ENCODE assay signal across 7 cellular contexts in genomic region chr9:19922476-19923118, GRCh38.
DNase-seq lines count a peak whose midpoint lies in the region; ATAC-seq and TF ChIP-seq lines count a peak whose summit lies in the region.

No MANE protein-coding gene starts in this region.

- H3K4me1 Mint-ChIP-seq in GM23338, result peaks cover 22% of the 10 kb centered on the region
- peaks cover 49% of the 10 kb centered on the region for H3K4me1 Mint-ChIP-seq in nephron progenitor cell

- no peaks in the 10 kb centered on the region for H3F3A ChIP-seq in GM23338 (replicated peaks; ENCODE audit: low read depth)

- H3K9me2 ChIP-seq in GM23338 (ENCODE audit: insufficient read depth), result no peaks in the 10 kb centered on the region

- no peaks in the 10 kb centered on the region for H3K79me2 ChIP-seq in GM23338 (replicated peaks; ENCODE audit: insufficient read depth)

- H2AFZ ChIP-seq in GM23338, result no peak overlapping the region

- no peaks in the 10 kb centered on the region for H3K9me3 ChIP-seq in vagina

- H3K4me1 ChIP-seq in GM23338 (ENCODE audit: insufficient read depth) (peaks cover 5% of the 10 kb centered on the region; the same call in 1 of the 2 replicates), vagina (no peaks in the 10 kb centered on the region)

- H3K36me3 ChIP-seq in GM23338 (ENCODE audit: insufficient read depth) (no peaks in the 10 kb centered on the region), vagina (no peaks in the 10 kb centered on the region)

- no peak overlapping the region for H3K4me2 ChIP-seq in GM23338

- H3K36me3 Mint-ChIP-seq in GM23338 (ENCODE audit: low read depth), result no peaks in the 10 kb centered on the region
- H3K36me3 Mint-ChIP-seq in nephron progenitor cell (ENCODE audit: low read depth), result no peaks in the 10 kb centered on the region

- TF ChIP-seq CTCF in GM23338 (conservative IDR thresholded peaks at IDR 0.05; ENCODE audit: low read depth in 2 of 2) (peak; percentile 91 to 92), nephron progenitor cell (IDR thresholded peaks at IDR 0.05) (peak; percentile 63), vagina (IDR thresholded peaks at IDR 0.05) (no peak)

- no peak overlapping the region for H3K4me3 Mint-ChIP-seq in GM23338
- no peak overlapping the region for H3K4me3 Mint-ChIP-seq in nephron progenitor cell

- H3K27me3 Mint-ChIP-seq in GM23338 (ENCODE audit: insufficient read depth, low read depth, poor library complexity), result peaks cover 5% of the 10 kb centered on the region
- peaks cover 4% of the 10 kb centered on the region for H3K27me3 Mint-ChIP-seq in nephron progenitor cell (ENCODE audit: low read depth, poor library complexity)

- DNase-seq in GM23338 (ENCODE audit: low spot score) (peak; percentile 91), NCI-H345 (lab: John Stamatoyannopoulos, UW) (peak; percentile 82), cerebellar cortex (ENCODE audit: low spot score) (peak; percentile 46), nephron progenitor cell (peak; percentile 28), epidermal melanocyte (ENCODE audit: insufficient read length, low spot score) (no peak), vagina (ENCODE audit: extremely low spot score in 2 of 2) (no peak)

- no peak overlapping the region for H3K27ac ChIP-seq in GM23338 (ENCODE audit: low read depth)
- no peak overlapping the region for H3K27ac ChIP-seq in vagina

- intact Hi-C loops in vagina (cut with DNase I), result loop anchor here (5.0 kb wide), 2 partner anchors 1020 to 1190 kb away; no protein-coding TSS in a partner anchor

- no peaks in the 10 kb centered on the region; the same call in 2 of the 3 replicates for H3K9me3 Mint-ChIP-seq in GM23338
- no peaks in the 10 kb centered on the region for H3K9me3 Mint-ChIP-seq in nephron progenitor cell

- H3K27ac Mint-ChIP-seq in GM23338, result no peak overlapping the region
- H3K27ac Mint-ChIP-seq in nephron progenitor cell, result no peak overlapping the region

- no peaks in the 10 kb centered on the region for H4K20me1 ChIP-seq in GM23338 (replicated peaks; ENCODE audit: insufficient read depth)

- H3K27me3 ChIP-seq in GM23338 (ENCODE audit: insufficient read depth) (peaks cover 3% of the 10 kb centered on the region; the same call in 1 of the 2 replicates), vagina (no peaks in the 10 kb centered on the region)

- no peak for TF ChIP-seq POLR2A in vagina (IDR thresholded peaks at IDR 0.05)

- ATAC-seq in GM23338 (peak; percentile 79), HG02623 (IDR thresholded peaks at IDR 0.05; ENCODE audit: unreplicated experiment) (no peak)

- H3K4me3 ChIP-seq in GM23338, result no peak overlapping the region
- H3K4me3 ChIP-seq in vagina, result no peak overlapping the region

TF ChIP-seq in GM23338, 12 proteins besides CTCF, POLR2A, EP300 and RAD21:
- TF ChIP-seq ZNF462 (CRISPR knock-in tag; IDR thresholded peaks at IDR 0.05) (no peak), ETS1 (IDR thresholded peaks at IDR 0.05) (no peak), REST (IDR thresholded peaks at IDR 0.05; ENCODE audit: unreplicated experiment) (no peak), ZNF114 (CRISPR knock-in tag; IDR thresholded peaks at IDR 0.05) (no peak), NANOG (IDR thresholded peaks at IDR 0.05; ENCODE audit: borderline replicate concordance) (no peak), EZH2phosphoT487 (IDR thresholded peaks at IDR 0.05; ENCODE audit: unreplicated experiment) (no peak), ZNF331 (CRISPR knock-in tag; IDR thresholded peaks at IDR 0.05; ENCODE audit: low read depth) (no peak), POLR2AphosphoS5 (IDR thresholded peaks at IDR 0.05; ENCODE audit: low read depth) (no peak), EZH2 (IDR thresholded peaks at IDR 0.05; ENCODE audit: low read depth, unreplicated experiment) (no peak), JUNB (IDR thresholded peaks at IDR 0.05; ENCODE audit: unreplicated experiment) (no peak)

Comparison
In these comparisons a context has a peak if more than half of its experiments do, and no peak if none do; other contexts are left out.
1. DNase-seq: peak in GM23338 (single experiment), NCI-H345 (single experiment), cerebellar cortex (single experiment) and nephron progenitor cell (single experiment); none in epidermal melanocyte (single experiment) and vagina (0 of 2).
2. CTCF ChIP-seq: peak in GM23338 (2 of 2) and nephron progenitor cell (single experiment); none in vagina (0 of 3).